9 cellular contexts compared by ENCODE assay signal in the genomic region with DNA sequence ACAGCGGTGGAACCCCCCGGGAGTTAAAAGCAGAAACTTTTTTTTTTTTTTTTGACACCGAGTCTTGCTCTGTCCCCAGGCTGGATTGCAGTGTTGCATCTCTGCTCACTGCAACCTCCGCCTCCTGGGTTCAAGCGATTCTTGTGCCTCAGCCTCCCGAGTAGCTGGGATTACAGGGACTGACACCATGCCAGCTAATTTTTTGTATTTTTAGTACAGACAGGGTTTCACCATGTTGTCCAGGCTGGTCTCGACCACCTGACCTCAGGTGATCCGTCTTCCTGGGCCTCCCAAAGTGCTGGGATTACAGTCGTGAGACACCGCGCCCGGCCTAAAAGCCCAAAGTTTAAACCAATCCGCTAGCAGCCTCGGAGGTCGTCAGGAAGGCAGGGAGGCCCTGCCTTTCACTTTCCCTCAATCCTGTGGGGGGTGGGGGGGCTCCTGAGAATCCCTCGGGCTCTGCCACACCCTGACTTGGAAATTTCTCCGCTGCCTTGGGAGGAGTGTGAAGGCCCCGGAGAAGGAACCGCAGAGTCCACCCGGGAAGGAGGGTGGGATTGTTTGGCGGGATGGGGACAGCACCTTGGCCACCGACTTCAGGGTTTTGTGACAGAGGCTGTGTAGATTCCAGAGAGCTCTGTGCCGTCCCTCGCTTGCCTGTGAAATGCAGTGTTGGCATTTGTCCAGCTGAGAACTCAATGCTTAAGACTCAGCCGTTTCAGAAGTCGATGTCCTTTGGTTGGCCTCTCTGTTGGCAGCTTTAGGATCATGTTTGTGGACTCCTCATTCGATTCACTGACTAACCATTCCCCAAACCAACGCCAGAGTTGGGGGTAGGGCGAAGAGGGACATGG. TPM values are rescaled to one million over a fixed set of nuclear protein-coding genes. Genes with fewer than 3 reads are reported as not detected.
DNase-seq lines count a peak whose midpoint lies in the region; TF ChIP-seq lines count a peak whose summit lies in the region.
"Had no signal": no experiment of that assay in that cellular context is flagged by ENCODE, and none has a peak within 500 bp of the region (broad histone marks: within the 10 kb centered on the region; RNA-seq: fewer than 3 reads in every experiment).

No MANE protein-coding gene starts in this region.

- H3K27ac ChIP-seq in H9 (ENCODE audit: insufficient read length, low read depth, low read length) (no peak overlapping the region), hepatocyte (peak overlapping the region; percentile 94), rectal smooth muscle tissue (ENCODE audit: low read depth, low read length) (no peak overlapping the region)

- H3K4me3 Mint-ChIP-seq in H9 = peak overlapping the region; percentile 82 to 92
- H3K4me3 Mint-ChIP-seq in activated naive CD8-positive, alpha-beta T cell = peak overlapping the region; percentile 78

- H4K8ac ChIP-seq in H9 (replicated peaks; ENCODE audit: insufficient read length, low read depth, low read length) = no peak overlapping the region

- H3K14ac ChIP-seq in H9 (ENCODE audit: insufficient read depth, low read length) = no peak overlapping the region

- peaks cover 25 to 49% of the 10 kb centered on the region in 2 experiments for H3K4me1 Mint-ChIP-seq in H9
- peaks cover 6% of the 10 kb centered on the region for H3K4me1 Mint-ChIP-seq in activated naive CD8-positive, alpha-beta T cell (ENCODE audit: low read depth)

- no peak overlapping the region for H2BK20ac ChIP-seq in H9 (ENCODE audit: low read depth, low read length, poor library complexity, severe bottlenecking)

- peaks cover 2% of the 10 kb centered on the region; the same call in 1 of the 2 replicates for H3K79me2 ChIP-seq in H9 (ENCODE audit: insufficient read depth, low read length)
- H3K79me2 ChIP-seq in hepatocyte = peaks cover 30% of the 10 kb centered on the region

- H3K9ac ChIP-seq in H9 (ENCODE audit: extremely low read depth, insufficient read length, low read length) (no peak overlapping the region), rectal smooth muscle tissue (ENCODE audit: low read length) (no peak overlapping the region)

- H3K27me3 ChIP-seq in H9 (ENCODE audit: insufficient read depth, low read length) (no peaks in the 10 kb centered on the region), hepatocyte (no peaks in the 10 kb centered on the region), rectal smooth muscle tissue (ENCODE audit: control insufficient read depth, insufficient read depth, low read length) (peaks cover 10% of the 10 kb centered on the region)

- DNase-seq in H9 (no peak), hepatocyte (ENCODE audit: low spot score) (peak; percentile 84), NCI-H1694 treated with DMSO at 0.1 percent for 48 hours (lab: John Stamatoyannopoulos, UW) (no peak), NCI-H1092 (lab: John Stamatoyannopoulos, UW) (no peak), amygdala (lab: John Stamatoyannopoulos, UW) (no peak), anterior cingulate cortex (lab: John Stamatoyannopoulos, UW) (no peak)

- H3K36me3 ChIP-seq in hepatocyte (replicated peaks; ENCODE audit: insufficient read depth, low read depth) (no peaks in the 10 kb centered on the region), rectal smooth muscle tissue (ENCODE audit: control insufficient read depth, insufficient read depth, low read length) (no peaks in the 10 kb centered on the region)

- no peak overlapping the region for H3K56ac ChIP-seq in H9 (ENCODE audit: insufficient read length, low read depth, low read length)

- no CpG with 5 or more reads among the region's 29 CpGs for WGBS in H9 (ENCODE audit: extremely low coverage, insufficient read length, low lambda C conversion rate)
- WGBS in hepatocyte (ENCODE audit: low lambda C conversion rate, missing lambda C conversion rate) = 19% methylated on average over 26 of the region's 29 CpGs

- H3K9me3 ChIP-seq in H9 (ENCODE audit: control insufficient read depth, low read depth, low read length) (no peaks in the 10 kb centered on the region), hepatocyte (ENCODE audit: low read depth) (no peaks in the 10 kb centered on the region)

- peaks cover 4 to 15% of the 10 kb centered on the region in 2 experiments; a peak in 3 of 5 replicates for H3K9me3 Mint-ChIP-seq in H9
- H3K9me3 Mint-ChIP-seq in activated naive CD8-positive, alpha-beta T cell (ENCODE audit: low read depth) = no peaks in the 10 kb centered on the region
- H3K9me3 Mint-ChIP-seq: dendritic cell treated with granulocyte-macrophage colony-stimulating factor and Interleukin-4, amounts not matched to agents 40 ng/mL and 50 ng/mL, for 4 days had no signal

- H4K20me1 ChIP-seq in H9 (ENCODE audit: control insufficient read depth, insufficient read depth, insufficient read length) (no peaks in the 10 kb centered on the region), hepatocyte (ENCODE audit: insufficient read depth, poor library complexity, severe bottlenecking) (no peaks in the 10 kb centered on the region)

- H2BK15ac ChIP-seq in H9 (ENCODE audit: low read depth, low read length) = no peak overlapping the region

- H3K18ac ChIP-seq in H9 (ENCODE audit: insufficient read length, low read depth, low read length) = no peak overlapping the region

- no peak overlapping the region for H4K91ac ChIP-seq in H9 (ENCODE audit: insufficient read length, low read depth, low read length)

- H2AK5ac ChIP-seq in H9 (ENCODE audit: insufficient read length, low read length) = no peak overlapping the region

- no peak overlapping the region for H2BK120ac ChIP-seq in H9 (ENCODE audit: low read depth, low read length, poor library complexity, severe bottlenecking)

- 0 out of 7 replicates have a peak overlapping the region, but pooled peaks of 1 of the 3 experiments have one; percentile 52 for H3K27ac Mint-ChIP-seq in H9
- H3K27ac Mint-ChIP-seq in activated naive CD8-positive, alpha-beta T cell = no peak overlapping the region
- H3K27ac Mint-ChIP-seq: dendritic cell treated with granulocyte-macrophage colony-stimulating factor and Interleukin-4, amounts not matched to agents 40 ng/mL and 50 ng/mL, for 4 days had no signal

- no peaks in the 10 kb centered on the region for H3K9me2 ChIP-seq in hepatocyte (replicated peaks; ENCODE audit: insufficient read depth)

- H2BK12ac ChIP-seq in H9 (ENCODE audit: insufficient read length, low read depth, low read length) = no peak overlapping the region

- H3K23me2 ChIP-seq in H9 (ENCODE audit: insufficient read length, low read depth, low read length, poor library complexity, severe bottlenecking) = peaks cover 18% of the 10 kb centered on the region

- no peak for TF ChIP-seq CTCF in H9 (conservative IDR thresholded peaks at IDR 0.05)
- no peak for TF ChIP-seq CTCF in hepatocyte (IDR thresholded peaks at IDR 0.05; ENCODE audit: poor library complexity)

- peaks cover 7% of the 10 kb centered on the region for H3K27me3 Mint-ChIP-seq in H9 (ENCODE audit: low read depth)
- peaks cover 16% of the 10 kb centered on the region for H3K27me3 Mint-ChIP-seq in activated naive CD8-positive, alpha-beta T cell

- H4K5ac ChIP-seq in H9 (ENCODE audit: insufficient read length, low read depth, low read length) = no peak overlapping the region

- H3K4ac ChIP-seq in H9 (ENCODE audit: low read depth, low read length) = no peak overlapping the region

- H3K4me3 ChIP-seq in hepatocyte (peak overlapping the region; percentile 57), rectal smooth muscle tissue (ENCODE audit: low read length) (peak overlapping the region; percentile 48)

- H3K4me1 ChIP-seq in H9 (ENCODE audit: insufficient read depth, low read length) (peaks cover 12% of the 10 kb centered on the region; the same call in 1 of the 2 replicates), hepatocyte (ENCODE audit: insufficient read depth) (peaks cover 38% of the 10 kb centered on the region), rectal smooth muscle tissue (ENCODE audit: control insufficient read depth, insufficient read depth, low read length) (no peaks in the 10 kb centered on the region)

- H2BK5ac ChIP-seq in H9 (ENCODE audit: insufficient read length, low read length) = no peak overlapping the region

- H3T11ph ChIP-seq in H9 (ENCODE audit: low read length) = no peak overlapping the region

- H3K23ac ChIP-seq in H9 (ENCODE audit: insufficient read length, low read depth, low read length) = no peak overlapping the region

- H3K36me3 Mint-ChIP-seq in H9 (ENCODE audit: insufficient read depth in 1 of 3, low read depth in 3 of 3) = peaks cover 11 to 25% (median 12%) of the 10 kb centered on the region in 3 experiments; a peak in 6 of 7 replicates
- no peaks in the 10 kb centered on the region for H3K36me3 Mint-ChIP-seq in activated naive CD8-positive, alpha-beta T cell

- H3K79me1 ChIP-seq in H9 (ENCODE audit: insufficient read depth, low read depth, low read length, poor library complexity, severe bottlenecking) = peaks cover 4% of the 10 kb centered on the region

- H2AFZ ChIP-seq in H9 (ENCODE audit: low read length) (no peak overlapping the region), hepatocyte (no peak overlapping the region)

- H3K4me2 ChIP-seq in H9 (ENCODE audit: insufficient read depth, insufficient read length, low read length) = peak overlapping the region; percentile 90
- peak overlapping the region; percentile 92 for H3K4me2 ChIP-seq in hepatocyte

RNA-seq across cellular contexts. Expression of a gene that starts 1.0 kb away (rescaled TPM):
- total RNA-seq in H9 (2021) (29.3 and 35.4 TPM in 2 replicates), hepatocyte (24.0 and 25.2 TPM in 2 replicates)
- polyA plus RNA-seq in hepatocyte = 50.4 and 62.8 TPM in 2 replicates

RNA-seq across cellular contexts. Expression of a gene that starts 51.4 kb away (rescaled TPM):
- total RNA-seq in H9 (2021) = 11.8 and 12.6 TPM in 2 replicates
- 44.2 and 65.1 TPM in 2 replicates for total RNA-seq in hepatocyte
- 84.9 and 91.2 TPM in 2 replicates for polyA plus RNA-seq in hepatocyte
